21 cellular contexts compared by ENCODE assay signal in the genomic region with DNA sequence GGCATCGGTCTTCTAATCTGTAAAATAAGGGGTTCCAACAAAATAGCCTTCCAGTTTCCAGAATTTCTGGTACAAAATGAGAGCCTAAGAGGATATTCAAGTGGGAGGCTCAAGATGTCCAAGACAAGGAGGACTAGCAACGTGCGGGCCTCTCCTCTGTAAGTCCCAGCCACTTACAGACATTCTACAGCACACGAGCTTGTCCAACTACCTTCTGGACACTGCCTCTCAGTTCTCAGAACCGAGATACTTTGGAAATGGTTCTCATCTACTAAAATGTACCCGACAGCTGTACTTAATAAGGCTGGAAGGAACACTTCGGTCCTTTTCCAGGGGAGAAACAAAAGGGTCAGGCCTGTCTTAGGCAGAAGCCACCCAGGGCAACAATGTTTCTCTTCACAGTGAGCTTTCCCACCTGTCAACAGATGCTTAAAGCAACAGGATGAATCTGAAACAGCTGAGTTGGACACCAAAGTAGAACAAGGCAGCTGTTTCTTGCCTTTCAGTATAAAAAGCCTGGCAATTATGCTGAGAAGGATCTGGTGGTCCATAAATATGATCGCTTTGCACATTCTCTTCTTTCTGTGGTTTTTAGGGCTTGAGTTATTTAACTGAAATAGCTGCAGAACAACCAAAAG.
DNase-seq lines count a peak whose midpoint lies in the region; ATAC-seq, FAIRE-seq and TF ChIP-seq lines count a peak whose summit lies in the region.
"Had no signal": no experiment of that assay in that cellular context is flagged by ENCODE, and none has a peak within 500 bp of the region (broad histone marks: within the 10 kb centered on the region; RNA-seq: fewer than 3 reads in every experiment).

No MANE protein-coding gene starts in this region.

- no peak overlapping the region for H3K27ac Mint-ChIP-seq in astrocyte (ENCODE audit: unreplicated experiment)
- H3K27ac Mint-ChIP-seq in nephron = peak overlapping the region; percentile 84 to 90 (median 89)
- no peak overlapping the region for H3K27ac Mint-ChIP-seq in type B pancreatic cell

- ATAC-seq in Right ventricle myocardium inferior = no peak
- ATAC-seq: K562 had no signal

- H3K4me1 ChIP-seq in cardiac muscle cell (ENCODE audit: low read depth) (peaks cover 13% of the 10 kb centered on the region), astrocyte (ENCODE audit: insufficient read depth, low read length) (no peaks in the 10 kb centered on the region), testis (no peaks in the 10 kb centered on the region)
- H3K4me1 ChIP-seq: SJSA1 had no signal

- peak; percentile 55 for FAIRE-seq in astrocyte (lab: Jason Lieb, UNC)
- FAIRE-seq: GM18507, HTR-8/SVneo, K562 had no signal

- H3K9ac ChIP-seq in astrocyte (ENCODE audit: low read length) = no peak overlapping the region
- H3K9ac ChIP-seq: GM23248 had no signal

- H3K9me3 ChIP-seq in cardiac muscle cell (ENCODE audit: low read depth) = no peaks in the 10 kb centered on the region
- no peaks in the 10 kb centered on the region for H3K9me3 ChIP-seq in astrocyte (ENCODE audit: insufficient read depth, low read depth, low read length)
- H3K9me3 ChIP-seq in testis = no peaks in the 10 kb centered on the region
- H3K9me3 ChIP-seq: MG63, SJSA1 had no signal

- TF ChIP-seq CTCF in cardiac muscle cell (IDR thresholded peaks at IDR 0.05; ENCODE audit: low read depth, low read length) (no peak), astrocyte (IDR thresholded peaks at IDR 0.05; ENCODE audit: insufficient read depth, low read depth, low read length) (no peak), nephron (IDR thresholded peaks at IDR 0.05; ENCODE audit: unreplicated experiment in 3 of 3) (no peak), testis (IDR thresholded peaks at IDR 0.05) (no peak), type B pancreatic cell (conservative IDR thresholded peaks at IDR 0.05) (no peak)

- H3K9me3 Mint-ChIP-seq in astrocyte (ENCODE audit: unreplicated experiment) (no peaks in the 10 kb centered on the region), nephron (no peaks in the 10 kb centered on the region), type B pancreatic cell (no peaks in the 10 kb centered on the region)

- H3K4me2 ChIP-seq in astrocyte (ENCODE audit: low read length) = no peak overlapping the region

- peak overlapping the region; percentile 6 for H3K27ac ChIP-seq in cardiac muscle cell
- no peak overlapping the region for H3K27ac ChIP-seq in astrocyte (ENCODE audit: low read depth, low read length)
- H3K27ac ChIP-seq in testis = no peak overlapping the region
- H3K27ac ChIP-seq: GM23248, SJSA1 had no signal

- 32 to 33% methylated on average over 6 to 8 of the region's 8 CpGs for WGBS in testis, 2 donors

- no peaks in the 10 kb centered on the region for H4K20me1 ChIP-seq in astrocyte (ENCODE audit: insufficient read depth, low read length)

- H3K36me3 Mint-ChIP-seq in astrocyte (ENCODE audit: low read depth, unreplicated experiment) (no peaks in the 10 kb centered on the region), nephron (ENCODE audit: low read depth) (no peaks in the 10 kb centered on the region), type B pancreatic cell (no peaks in the 10 kb centered on the region)

- no peak for TF ChIP-seq POLR2A in testis (IDR thresholded peaks at IDR 0.05)

- H3K36me3 ChIP-seq in cardiac muscle cell (no peaks in the 10 kb centered on the region), astrocyte (ENCODE audit: insufficient read depth, low read length) (no peaks in the 10 kb centered on the region), testis (ENCODE audit: low read depth, missing control alignments) (no peaks in the 10 kb centered on the region)
- H3K36me3 ChIP-seq: MG63, SJSA1 had no signal

- no peaks in the 10 kb centered on the region for H3K79me2 ChIP-seq in astrocyte (ENCODE audit: insufficient read depth, low read length)

- H3K27me3 ChIP-seq in cardiac muscle cell (peaks cover 4% of the 10 kb centered on the region), astrocyte (ENCODE audit: insufficient read depth, low read length) (no peaks in the 10 kb centered on the region), testis (no peaks in the 10 kb centered on the region)
- H3K27me3 ChIP-seq: MG63, SJSA1 had no signal

- DNase-seq in cardiac muscle cell (ENCODE audit: low read depth in 1 of 2, low spot score in 1 of 2) = peak in 1 of 2 donors; percentile 66
- DNase-seq in Right ventricle myocardium inferior (ENCODE audit: missing footprints) = no peak
- no peak for DNase-seq in astrocyte (ENCODE audit: low read depth)
- peak; percentile 60 for DNase-seq in testis
- DNase-seq in type B pancreatic cell (ENCODE audit: extremely low spot score, unreplicated experiment) = no peak
- no peak for DNase-seq in activated T-cell treated with anti-CD3 and anti-CD28 coated beads, Interleukin-2, amount 50 U/mL, for 48 hours
- no peak for DNase-seq in activated CD4-positive, alpha-beta T cell treated with anti-CD3 and anti-CD28 coated beads, Interleukin-2, amount 50 U/mL, for 1 hour
- DNase-seq: DMS53, GM23248, H7, MG63, NCI-H1417 treated with DMSO at 0.1 percent for 48 hours, NCI-H1694 treated with DMSO at 0.1 percent for 48 hours, NCI-H2081, NCI-H345, NCI-H510A treated with DMSO at 0.1 percent for 48 hours had no signal

- no peak overlapping the region for H2AFZ ChIP-seq in astrocyte (ENCODE audit: low read depth, low read length)
- H2AFZ ChIP-seq: GM23248 had no signal

- H3K4me1 Mint-ChIP-seq in astrocyte (ENCODE audit: low read depth, unreplicated experiment) (peaks cover 7% of the 10 kb centered on the region), nephron (peaks cover 69% of the 10 kb centered on the region), type B pancreatic cell (ENCODE audit: unreplicated experiment) (peaks cover 8% of the 10 kb centered on the region)

- intact Hi-C loops in Right ventricle myocardium inferior (cut with DNase I) = no loop called here
- intact Hi-C loops in testis (cut with DNase I; ENCODE audit: low total_unique reads) = no loop called here

- H3K27me3 Mint-ChIP-seq in astrocyte (ENCODE audit: low read depth, unreplicated experiment) (no peaks in the 10 kb centered on the region), nephron (ENCODE audit: low read depth) (no peaks in the 10 kb centered on the region), type B pancreatic cell (no peaks in the 10 kb centered on the region)

- H3K4me3 ChIP-seq in cardiac muscle cell (no peak overlapping the region), astrocyte (ENCODE audit: insufficient read depth, low read depth, low read length) (no peak overlapping the region), testis (no peak overlapping the region)
- H3K4me3 ChIP-seq: GM23248, K562, MG63, SJSA1 had no signal

- H3K4me3 Mint-ChIP-seq in astrocyte (ENCODE audit: unreplicated experiment) = no peak overlapping the region
- H3K4me3 Mint-ChIP-seq in nephron = peak overlapping the region in 1 of 3 experiments; percentile 20
- H3K4me3 Mint-ChIP-seq in type B pancreatic cell = no peak overlapping the region

Comparison
In these comparisons a context has a peak if more than half of its experiments do, and no peak if none do; other contexts are left out.
1. H3K27ac Mint-ChIP-seq: peak in nephron (3 of 3); none in astrocyte (single experiment) and type B pancreatic cell (single experiment).